In the genomic region with DNA sequence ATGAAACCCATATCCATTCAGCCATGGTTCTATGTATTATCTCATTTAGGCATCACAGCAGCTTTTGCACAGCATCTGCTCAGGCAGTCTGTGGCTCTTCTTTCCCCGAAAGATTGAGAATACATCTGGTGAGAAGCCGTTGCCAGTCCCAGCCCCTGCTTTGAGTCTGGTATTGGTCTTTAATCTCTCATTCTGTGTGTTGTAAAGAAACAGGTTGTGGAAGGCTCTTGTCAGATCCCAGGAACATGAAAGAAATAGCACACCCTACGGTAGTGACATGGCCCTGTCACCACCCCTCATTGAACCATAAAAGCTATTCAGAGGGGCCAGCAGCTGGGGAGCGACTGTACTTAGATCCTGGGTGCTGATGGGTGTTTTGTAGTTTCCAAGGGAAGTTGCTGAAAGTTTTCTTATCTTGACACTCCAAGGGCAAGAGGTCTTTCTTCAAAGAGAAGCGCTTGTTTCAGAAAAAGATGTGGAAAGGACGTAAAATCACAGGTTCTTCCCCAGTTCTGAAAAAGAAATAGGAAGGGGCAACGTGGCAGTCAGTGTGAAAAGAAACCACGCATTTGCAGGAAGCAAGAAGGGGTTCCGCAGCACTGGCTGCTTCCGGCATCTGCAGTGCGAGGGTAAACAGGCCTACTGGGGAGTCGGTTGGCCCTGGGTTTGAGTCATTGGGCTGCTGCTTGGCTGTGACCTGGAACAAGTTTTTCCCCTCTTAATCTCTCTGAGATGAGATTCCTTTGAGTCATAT, we compare ENCODE assay signal across 8 cellular contexts.
DNase-seq lines count a peak whose midpoint lies in the region; ATAC-seq and TF ChIP-seq lines count a peak whose summit lies in the region.

No MANE protein-coding gene starts in this region.

- H3K4me3 ChIP-seq in neural progenitor cell (no peak overlapping the region), upper lobe of left lung (no peak overlapping the region)

- no peaks in the 10 kb centered on the region for H3K9me3 ChIP-seq in neural progenitor cell (ENCODE audit: low read depth)
- H3K9me3 ChIP-seq in upper lobe of left lung = no peaks in the 10 kb centered on the region

- H3F3A ChIP-seq in neural progenitor cell (ENCODE audit: low read depth) = no peaks in the 10 kb centered on the region

- H3K4me1 ChIP-seq in neural progenitor cell (peaks cover 5% of the 10 kb centered on the region), upper lobe of left lung (peaks cover 48 to 64% (median 56%) of the 10 kb centered on the region in 4 donors)

- no peak for TF ChIP-seq POLR2A in upper lobe of left lung (IDR thresholded peaks at IDR 0.05)

- 41 to 45% methylated on average over 12 of the region's 12 CpGs for WGBS in upper lobe of left lung, 2 donors

- no peak overlapping the region for H3K4me3 Mint-ChIP-seq in neural progenitor cell

- TF ChIP-seq CTCF in neural progenitor cell (IDR thresholded peaks at IDR 0.05) = no peak
- no peak for TF ChIP-seq CTCF in upper lobe of left lung (IDR thresholded peaks at IDR 0.05)

- H3K27me3 Mint-ChIP-seq in neural progenitor cell (ENCODE audit: insufficient read depth, low read depth) = peaks cover 2% of the 10 kb centered on the region

- no peak for ATAC-seq in upper lobe of left lung (ENCODE audit: low FRiP score in 2 of 2)

- no peak overlapping the region for H3K4me2 ChIP-seq in neural progenitor cell

- no peak overlapping the region for H3K9ac ChIP-seq in neural progenitor cell

- H3K27ac Mint-ChIP-seq in neural progenitor cell = peak overlapping the region; percentile 19

- H3K27ac ChIP-seq in neural progenitor cell = no peak overlapping the region
- H3K27ac ChIP-seq in upper lobe of left lung = peak overlapping the region; percentile 26 to 77 (median 52)
- no peak overlapping the region for H3K27ac ChIP-seq in substantia nigra (ENCODE audit: low read depth, low read length, poor library complexity, severe bottlenecking)

- peaks cover 17% of the 10 kb centered on the region for H3K4me1 Mint-ChIP-seq in neural progenitor cell

- H3K27me3 ChIP-seq in neural progenitor cell = no peaks in the 10 kb centered on the region
- H3K27me3 ChIP-seq in upper lobe of left lung = no peaks in the 10 kb centered on the region

- DNase-seq in NCI-H1092 treated with DMSO at 0.1 percent for 48 hours (lab: John Stamatoyannopoulos, UW) = peak; percentile 40
- no peak for DNase-seq in NCI-H1092 (lab: John Stamatoyannopoulos, UW)
- peak; percentile 81 for DNase-seq in activated naive CD4-positive, alpha-beta T cell treated with anti-CD3 and anti-CD28 coated beads, Interleukin-2, amount 50 U/mL, for 16 hours
- no peak for DNase-seq in neural progenitor cell (ENCODE audit: low spot score)
- peak in 1 of 2 donors; percentile 39 for DNase-seq in upper lobe of left lung
- no peak for DNase-seq in substantia nigra (lab: John Stamatoyannopoulos, UW)
- DNase-seq in NCI-H2029 (lab: John Stamatoyannopoulos, UW) = no peak
- no peak for DNase-seq in epidermal melanocyte (ENCODE audit: insufficient read length, low spot score)

- no peaks in the 10 kb centered on the region for H3K36me3 ChIP-seq in neural progenitor cell
- H3K36me3 ChIP-seq in upper lobe of left lung = no peaks in the 10 kb centered on the region

- H4K20me1 ChIP-seq in neural progenitor cell (ENCODE audit: low read depth) = no peaks in the 10 kb centered on the region

- TF ChIP-seq EP300 in upper lobe of left lung (IDR thresholded peaks at IDR 0.05) = no peak

- no peaks in the 10 kb centered on the region for H3K9me3 Mint-ChIP-seq in neural progenitor cell

- H3K36me3 Mint-ChIP-seq in neural progenitor cell = peaks cover 6% of the 10 kb centered on the region

- no peaks in the 10 kb centered on the region for H3K79me2 ChIP-seq in neural progenitor cell (ENCODE audit: low read depth)

- no peak overlapping the region for H2AFZ ChIP-seq in neural progenitor cell (replicated peaks)

Comparison
In these comparisons a context has a peak if more than half of its experiments do, and no peak if none do; other contexts are left out.
1. DNase-seq: peak in NCI-H1092 treated with DMSO at 0.1 percent for 48 hours (single experiment) and activated naive CD4-positive, alpha-beta T cell treated with anti-CD3 and anti-CD28 coated beads, Interleukin-2, amount 50 U/mL, for 16 hours (single experiment); none in NCI-H1092 (single experiment), neural progenitor cell (single experiment), substantia nigra (0 of 49), NCI-H2029 (single experiment) and epidermal melanocyte (single experiment).
2. H3K27ac ChIP-seq: peak in upper lobe of left lung (4 of 4); none in neural progenitor cell (single experiment) and substantia nigra (single experiment).